In genomic region chr2:216694201-216694825, GRCh38 we compare ENCODE assay signal across 8 cellular contexts. TPM values are rescaled to one million over a fixed set of nuclear protein-coding genes. Genes with fewer than 3 reads are reported as not detected.
A peak's percentile ranks its signal among the peaks of the same experiment; 100 is the strongest.
DNase-seq lines count a peak whose midpoint lies in the region; ATAC-seq, FAIRE-seq and TF ChIP-seq lines count a peak whose summit lies in the region.

No MANE protein-coding gene starts in this region.

- H3K36me3 ChIP-seq in kidney epithelial cell (ENCODE audit: control insufficient read depth, insufficient read depth, low read length), result no peaks in the 10 kb centered on the region
- H3K36me3 ChIP-seq in small intestine (ENCODE audit: control insufficient read depth in 2 of 2, insufficient read depth in 2 of 2, low read length in 2 of 2), result no peaks in the 10 kb centered on the region

- no peak for FAIRE-seq in small intestine (lab: Jason Lieb, UNC)

- H3K4me3 Mint-ChIP-seq in central memory CD8-positive, alpha-beta T cell, result peak overlapping the region; percentile 57

- TF ChIP-seq CTCF in kidney epithelial cell (IDR thresholded peaks at IDR 0.05; ENCODE audit: insufficient read depth, low read length, poor library complexity, severe bottlenecking), result no peak

- H3K27ac Mint-ChIP-seq in central memory CD8-positive, alpha-beta T cell (ENCODE audit: low read depth), result no peak overlapping the region

- H3K9me3 ChIP-seq in small intestine (ENCODE audit: control insufficient read depth, low read depth), result no peaks in the 10 kb centered on the region

- WGBS in small intestine, 3 donors, result 1 to 2% (median 1%) methylated on average over 54 to 56 of the region's 56 CpGs

- H3K9me3 Mint-ChIP-seq in central memory CD8-positive, alpha-beta T cell, result no peaks in the 10 kb centered on the region

- H3K4me3 ChIP-seq in kidney epithelial cell (ENCODE audit: low read depth, low read length) (peak overlapping the region; percentile 53), small intestine (ENCODE audit: low read depth in 1 of 2, low read length in 2 of 2) (peak overlapping the region in 1 of 2 donors; percentile 43)

- H3K36me3 Mint-ChIP-seq in central memory CD8-positive, alpha-beta T cell (ENCODE audit: insufficient read depth), result no peaks in the 10 kb centered on the region

- ATAC-seq in central memory CD8-positive, alpha-beta T cell (replicated peaks; ENCODE audit: extremely low read depth, poor library complexity, severe bottlenecking), result no peak

- H3K4me1 Mint-ChIP-seq in central memory CD8-positive, alpha-beta T cell, result peaks cover 38% of the 10 kb centered on the region

- H3K27ac ChIP-seq in small intestine (ENCODE audit: low read depth in 1 of 2, low read length in 1 of 2), result peak overlapping the region in 1 of 2 donors; percentile 77

- no peaks in the 10 kb centered on the region for H3K4me1 ChIP-seq in small intestine (ENCODE audit: control insufficient read depth in 2 of 2, insufficient read depth in 1 of 2, low read depth in 1 of 2, low read length in 1 of 2)

- DNase-seq in NCI-H524 (lab: John Stamatoyannopoulos, UW) (peak; percentile 35 to 73), NCI-H524 treated with DMSO at 0.1 percent for 48 hours (lab: John Stamatoyannopoulos, UW) (no peak), SHP77 treated with DMSO at 0.1 percent for 48 hours (lab: John Stamatoyannopoulos, UW) (peak; percentile 32), kidney epithelial cell (ENCODE audit: low read depth) (no peak), A172 (ENCODE audit: low spot score) (no peak), small intestine (no peak)
- DNase-seq in central memory CD8-positive, alpha-beta T cell (ENCODE audit: low spot score in 2 of 2), result no peak
- peak; percentile 65 for DNase-seq in stimulated activated CD4-positive, alpha-beta T cell treated with anti-CD3 and anti-CD28 coated beads, Interleukin-15, amount 100 ng/mL, for 24 hours

- peaks cover 38% of the 10 kb centered on the region for H3K27me3 Mint-ChIP-seq in central memory CD8-positive, alpha-beta T cell

- no peaks in the 10 kb centered on the region for H3K27me3 ChIP-seq in kidney epithelial cell (ENCODE audit: control insufficient read depth, insufficient read depth, low read length)
- peaks cover 3 to 16% of the 10 kb centered on the region in 2 donors for H3K27me3 ChIP-seq in small intestine (ENCODE audit: control insufficient read depth in 2 of 2, insufficient read depth in 2 of 2, low read length in 2 of 2)

RNA-seq across cellular contexts. Expression of gene IGFBP5, which starts 1.0 kb away (rescaled TPM):
- total RNA-seq in kidney epithelial cell, result 51.7 and 72.3 TPM in 2 replicates
- 4.2 and 4.4 TPM in 2 replicates for total RNA-seq in A172 (2014; rRNA removed; shearing (Covaris generic))
- 100 to 1,000 TPM in 1 of 3 donors, 1 to 10 TPM in 2; 1.3 to 107 (median 5.4) TPM for polyA plus RNA-seq in small intestine

Comparison
In these comparisons a context has a peak if more than half of its experiments do, and no peak if none do; other contexts are left out.
1. DNase-seq: peak in NCI-H524 (2 of 2), SHP77 treated with DMSO at 0.1 percent for 48 hours (single experiment) and stimulated activated CD4-positive, alpha-beta T cell treated with anti-CD3 and anti-CD28 coated beads, Interleukin-15, amount 100 ng/mL, for 24 hours (single experiment); none in NCI-H524 treated with DMSO at 0.1 percent for 48 hours (single experiment), central memory CD8-positive, alpha-beta T cell (0 of 2), kidney epithelial cell (single experiment), A172 (single experiment) and small intestine (single experiment).